18 cellular contexts compared by ENCODE assay signal in the genomic region with DNA sequence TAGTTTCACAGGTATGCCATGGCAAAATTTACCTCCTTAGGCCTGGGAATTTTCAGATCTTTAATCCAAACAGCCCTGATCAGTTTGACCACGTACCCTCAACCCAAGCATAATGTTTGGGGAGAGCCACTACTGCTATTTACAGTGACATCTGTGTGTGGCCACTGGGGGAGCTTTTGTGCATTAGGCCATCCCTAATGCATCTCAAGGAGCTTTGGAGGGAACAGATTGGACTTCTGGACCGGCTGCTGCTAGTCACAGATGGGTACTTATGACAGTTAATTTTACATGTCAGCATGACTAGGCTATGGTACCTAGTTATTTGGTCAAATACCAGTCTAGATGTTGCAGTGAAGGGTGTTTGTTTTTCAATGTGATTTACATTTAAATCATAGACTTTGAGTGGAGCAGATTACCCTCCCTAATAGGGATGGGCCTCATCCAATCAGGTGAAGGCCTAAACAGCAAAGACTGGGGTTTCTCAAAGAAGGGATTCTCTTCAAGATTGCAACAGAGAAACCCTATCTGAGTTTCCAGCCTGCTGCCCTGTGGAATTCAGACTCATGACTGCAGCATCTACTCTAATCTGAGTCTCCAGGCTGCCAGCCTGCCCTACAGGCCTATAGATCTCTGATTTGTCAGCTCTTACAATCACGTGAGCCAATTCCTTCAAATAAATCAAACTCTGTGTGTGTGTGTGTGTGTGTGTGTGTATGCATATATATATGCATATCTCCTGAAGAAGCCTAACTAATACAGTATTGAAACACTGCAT. TPM values are rescaled to one million over a fixed set of nuclear protein-coding genes. Genes with fewer than 3 reads are reported as not detected.
DNase-seq lines count a peak whose midpoint lies in the region; ATAC-seq and TF ChIP-seq lines count a peak whose summit lies in the region.
"Had no signal": no experiment of that assay in that cellular context is flagged by ENCODE, and none has a peak within 500 bp of the region (broad histone marks: within the 10 kb centered on the region; RNA-seq: fewer than 3 reads in every experiment).

No MANE protein-coding gene starts in this region.

- TF ChIP-seq CTCF in DND-41 (IDR thresholded peaks at IDR 0.05; ENCODE audit: borderline replicate concordance, extremely low read depth, low read length, poor library complexity, severe bottlenecking) (peak; percentile 26), HFFc6 (IDR thresholded peaks at IDR 0.05) (peak; percentile 31), lower leg skin (IDR thresholded peaks at IDR 0.05) (no peak)

- ATAC-seq in DND-41 (ENCODE audit: insufficient read depth, low read depth) (no peak), GM19467 (IDR thresholded peaks at IDR 0.05; ENCODE audit: unreplicated experiment) (no peak)
- ATAC-seq: activated naive CD8-positive, alpha-beta T cell treated with anti-CD3 and anti-CD28 coated beads, Interleukin-2, amount 50 U/mL, for 24 hours; stimulated activated effector memory CD8-positive, alpha-beta T cell treated with anti-CD3 and anti-CD28 coated beads, Interleukin-12 subunit alpha, Interleukin-12 subunit beta, amount 100 ng/mL, for 72 hours had no signal

- no peaks in the 10 kb centered on the region for H3K9me3 Mint-ChIP-seq in HFFc6
- H3K9me3 Mint-ChIP-seq: activated naive CD8-positive, alpha-beta T cell treated with anti-CD3 and anti-CD28 coated beads, Interleukin-2, amount 50 U/mL, for 24 hours; IgD-negative memory B cell; stimulated activated effector memory CD8-positive, alpha-beta T cell treated with anti-CD3 and anti-CD28 coated beads, Interleukin-12 subunit alpha, Interleukin-12 subunit beta, amount 100 ng/mL, for 72 hours had no signal

- 80 to 85% methylated on average over 3 of the region's 3 CpGs for WGBS in lower leg skin, 2 donors

- H3K36me3 ChIP-seq in DND-41 (ENCODE audit: insufficient read depth, low read length) (no peaks in the 10 kb centered on the region), HAP-1 (replicated peaks) (no peaks in the 10 kb centered on the region)

- H3K9me3 ChIP-seq in DND-41 (ENCODE audit: insufficient read depth, low read length, severe bottlenecking) = no peaks in the 10 kb centered on the region
- no peaks in the 10 kb centered on the region for H3K9me3 ChIP-seq in HAP-1

- no peak overlapping the region for H3K4me2 ChIP-seq in DND-41 (ENCODE audit: insufficient read depth, low read length)
- H3K4me2 ChIP-seq: hepatocyte had no signal

- no peak for TF ChIP-seq POLR2A in lower leg skin (IDR thresholded peaks at IDR 0.05)

- no peaks in the 10 kb centered on the region for H3K36me3 Mint-ChIP-seq in HFFc6 (ENCODE audit: low read depth)
- H3K36me3 Mint-ChIP-seq: CD14-positive monocyte; stimulated activated effector memory CD8-positive, alpha-beta T cell treated with anti-CD3 and anti-CD28 coated beads, Interleukin-12 subunit alpha, Interleukin-12 subunit beta, amount 100 ng/mL, for 72 hours had no signal

- H3K27me3 Mint-ChIP-seq in HFFc6 (ENCODE audit: insufficient read depth) = peaks cover 40% of the 10 kb centered on the region

- DNase-seq in DND-41 (no peak), HFFc6 (no peak), SW480 (ENCODE audit: low spot score) (peak; percentile 7), foreskin melanocyte (peak; percentile 9), HAP-1 (ENCODE audit: low spot score in 2 of 2) (no peak), lower leg skin (ENCODE audit: low spot score in 2 of 2) (no peak)
- no peak for DNase-seq in activated naive CD4-positive, alpha-beta T cell treated with anti-CD3 and anti-CD28 coated beads, Interleukin-2, amount 50 U/mL, for 16 hours
- DNase-seq: activated naive CD8-positive, alpha-beta T cell treated with anti-CD3 and anti-CD28 coated beads, Interleukin-2, amount 50 U/mL, for 24 hours; effector CD4-positive, alpha-beta T cell; mesenchymal stem cell; NCI-H226; posterior cingulate gyrus had no signal

- no peak overlapping the region for H2AFZ ChIP-seq in DND-41 (ENCODE audit: low read depth, low read length)
- H2AFZ ChIP-seq: hepatocyte had no signal

- H3K27me3 ChIP-seq in DND-41 (ENCODE audit: insufficient read depth, low read length, poor library complexity) = peaks cover 19% of the 10 kb centered on the region
- H3K27me3 ChIP-seq in HAP-1 (ENCODE audit: low read depth) = peaks cover 18% of the 10 kb centered on the region
- H3K27me3 ChIP-seq: hepatocyte had no signal

- H3K27ac Mint-ChIP-seq in HFFc6 = no peak overlapping the region
- H3K27ac Mint-ChIP-seq: activated naive CD8-positive, alpha-beta T cell treated with anti-CD3 and anti-CD28 coated beads, Interleukin-2, amount 50 U/mL, for 24 hours; CD14-positive monocyte; IgD-negative memory B cell; stimulated activated effector memory CD8-positive, alpha-beta T cell treated with anti-CD3 and anti-CD28 coated beads, Interleukin-12 subunit alpha, Interleukin-12 subunit beta, amount 100 ng/mL, for 72 hours had no signal

- no peak overlapping the region for H3K27ac ChIP-seq in DND-41 (ENCODE audit: low read length)
- H3K27ac ChIP-seq: hepatocyte, RWPE1 had no signal

- H3K79me2 ChIP-seq in DND-41 (ENCODE audit: insufficient read depth, low read length) = no peaks in the 10 kb centered on the region
- H3K79me2 ChIP-seq: hepatocyte had no signal

- intact Hi-C loops in lower leg skin (cut with DNase I; ENCODE audit: low total_unique reads) = no loop called here

- no peaks in the 10 kb centered on the region for H4K20me1 ChIP-seq in DND-41 (ENCODE audit: insufficient read depth, low read length)

- H3K4me1 Mint-ChIP-seq in HFFc6 (ENCODE audit: low read depth) = no peaks in the 10 kb centered on the region
- H3K4me1 Mint-ChIP-seq: activated naive CD8-positive, alpha-beta T cell treated with anti-CD3 and anti-CD28 coated beads, Interleukin-2, amount 50 U/mL, for 24 hours; CD14-positive monocyte; stimulated activated effector memory CD8-positive, alpha-beta T cell treated with anti-CD3 and anti-CD28 coated beads, Interleukin-12 subunit alpha, Interleukin-12 subunit beta, amount 100 ng/mL, for 72 hours had no signal

- H3K9ac ChIP-seq in DND-41 (ENCODE audit: low read depth, low read length) = no peak overlapping the region

- in situ Hi-C loops in HAP-1 (cut with MboI; ENCODE audit: low sequenced_read_pairs) = no loop called here

- no peaks in the 10 kb centered on the region for H3K4me1 ChIP-seq in DND-41 (ENCODE audit: insufficient read depth, low read length)
- H3K4me1 ChIP-seq in HAP-1 = no peaks in the 10 kb centered on the region

- H3K4me3 Mint-ChIP-seq in HFFc6 = no peak overlapping the region
- H3K4me3 Mint-ChIP-seq: activated naive CD8-positive, alpha-beta T cell treated with anti-CD3 and anti-CD28 coated beads, Interleukin-2, amount 50 U/mL, for 24 hours; CD14-positive monocyte; IgD-negative memory B cell; stimulated activated effector memory CD8-positive, alpha-beta T cell treated with anti-CD3 and anti-CD28 coated beads, Interleukin-12 subunit alpha, Interleukin-12 subunit beta, amount 100 ng/mL, for 72 hours had no signal

- H3K4me3 ChIP-seq in DND-41 (ENCODE audit: low read depth in 1 of 2, low read length in 2 of 2) (no peak overlapping the region), HAP-1 (no peak overlapping the region), lower leg skin (ENCODE audit: low read depth, poor library complexity, severe bottlenecking) (no peak overlapping the region)
- H3K4me3 ChIP-seq: hepatocyte had no signal

RNA-seq across cellular contexts. Expression of a gene that starts 37.9 kb away (rescaled TPM):
- total RNA-seq in HFFc6 (2021; fragmentation: NEBNext Ultra II Directional; extraction: Animal tissue kit (Norgen Biotek cat#: 25700)) = 10 to 100 TPM in 4 of 6 experiments, 1 to 10 TPM in 2; 2.7 to 13.7 (median 12.4) TPM
- 10 to 100 TPM; 11.5 to 33.0 (median 17.7) TPM for total RNA-seq in lower leg skin

Comparison
In these comparisons a context has a peak if more than half of its experiments do, and no peak if none do; other contexts are left out.
1. DNase-seq: peak in SW480 (single experiment) and foreskin melanocyte (single experiment); none in DND-41 (single experiment), HFFc6 (single experiment), HAP-1 (0 of 2), lower leg skin (0 of 2) and activated naive CD4-positive, alpha-beta T cell treated with anti-CD3 and anti-CD28 coated beads, Interleukin-2, amount 50 U/mL, for 16 hours (single experiment).
2. CTCF ChIP-seq: peak in DND-41 (single experiment) and HFFc6 (single experiment); none in lower leg skin (0 of 3).